Comparison of ENCODE assay signal across 20 cellular contexts in genomic region chr4:107314156-107314555, GRCh38.
"Had no signal": no experiment of that assay in that cellular context is flagged by ENCODE, and none has a peak within 500 bp of the region (broad histone marks: within the 10 kb centered on the region; RNA-seq: fewer than 3 reads in every experiment).

No MANE protein-coding gene starts in this region.

- H3K36me3 ChIP-seq: colonic mucosa, esophagus muscularis mucosa, gastrocnemius medialis, heart right ventricle, left lung, lower lobe of right lung had no signal

- H3K4me1 ChIP-seq: colonic mucosa, esophagus muscularis mucosa, gastrocnemius medialis, heart right ventricle, left lung, lower lobe of right lung had no signal

- H3K27ac ChIP-seq: colonic mucosa, esophagus muscularis mucosa, gastrocnemius medialis, heart right ventricle, left lung, lower lobe of right lung had no signal

- H3K4me3 ChIP-seq: colonic mucosa, esophagus muscularis mucosa, gastrocnemius medialis, heart right ventricle, left lung, lower lobe of right lung, mucosa of descending colon had no signal

- H3K27me3 ChIP-seq: colonic mucosa, esophagus muscularis mucosa, gastrocnemius medialis, heart right ventricle, left lung had no signal

- H3K9me3 ChIP-seq: colonic mucosa, esophagus muscularis mucosa, gastrocnemius medialis, heart right ventricle, left lung, lower lobe of right lung, mucosa of descending colon had no signal

- ATAC-seq: effector memory CD8-positive, alpha-beta T cell; gastrocnemius medialis; heart right ventricle; left cardiac atrium; left lung; left ventricle myocardium superior; lower lobe of right lung; mucosa of descending colon; naive thymus-derived CD8-positive, alpha-beta T cell had no signal

- DNase-seq: colonic mucosa; cortex of kidney; effector CD8-positive, alpha-beta T cell; effector memory CD8-positive, alpha-beta T cell; endodermal cell; foreskin melanocyte; gastrocnemius medialis; glutamatergic neuron; head of caudate nucleus; heart right ventricle; hippocampal formation; left cardiac atrium; left lung; left ventricle myocardium superior; lower lobe of right lung; mesendoderm; mucosa of descending colon; naive B cell; naive thymus-derived CD8-positive, alpha-beta T cell had no signal
